8 cellular contexts compared by ENCODE assay signal in genomic region chr19:9819590-9819898, GRCh38. TPM values are rescaled to one million over a fixed set of nuclear protein-coding genes. Genes with fewer than 3 reads are reported as not detected.
DNase-seq lines count a peak whose midpoint lies in the region; ATAC-seq and TF ChIP-seq lines count a peak whose summit lies in the region.

No MANE protein-coding gene starts in this region.

- no peak for TF ChIP-seq CTCF in Loucy (conservative IDR thresholded peaks at IDR 0.05; ENCODE audit: low read length)
- TF ChIP-seq CTCF in neural progenitor cell (IDR thresholded peaks at IDR 0.05): no peak

- H3K4me1 ChIP-seq in CD8-positive, alpha-beta memory T cell (ENCODE audit: insufficient read depth, low read length): peaks cover 24% of the 10 kb centered on the region
- peaks cover 18% of the 10 kb centered on the region for H3K4me1 ChIP-seq in Loucy (ENCODE audit: insufficient read depth, low read length, poor library complexity, severe bottlenecking)
- peaks cover 8% of the 10 kb centered on the region for H3K4me1 ChIP-seq in neural progenitor cell

- POLR2A ChIA-PET in CD8-positive, alpha-beta memory T cell (lab: Charles Lee): interaction anchor here (0.6 to 1.3 kb wide), 6 partner anchors 9 to 496 kb away, joined by 3 to 10 read pairs (median 3); partner anchors contain the start of genes PIN1 and ZNF559

- peaks cover 30% of the 10 kb centered on the region for H3K79me2 ChIP-seq in Loucy (ENCODE audit: insufficient read depth, low read length)
- peaks cover 40% of the 10 kb centered on the region for H3K79me2 ChIP-seq in neural progenitor cell (ENCODE audit: low read depth)

- H3K36me3 Mint-ChIP-seq in CD8-positive, alpha-beta memory T cell: peaks cover 6 to 32% (median 8%) of the 10 kb centered on the region in 3 donors
- peaks cover 19% of the 10 kb centered on the region for H3K36me3 Mint-ChIP-seq in neural progenitor cell

- no peak for ATAC-seq in HG03521 (IDR thresholded peaks at IDR 0.05; ENCODE audit: unreplicated experiment)

- no peak for DNase-seq in CD8-positive, alpha-beta memory T cell
- DNase-seq in neural progenitor cell (ENCODE audit: low spot score): no peak
- DNase-seq in NCI-H1436 (lab: John Stamatoyannopoulos, UW): no peak
- no peak for DNase-seq in NCI-H2227 (lab: John Stamatoyannopoulos, UW; ENCODE audit: unreplicated experiment)
- DNase-seq in activated gamma-delta T cell treated with Interleukin-2 at 50 U/mL for 16 hours: no peak

- peaks cover 27 to 47% (median 36%) of the 10 kb centered on the region in 3 donors for H3K4me1 Mint-ChIP-seq in CD8-positive, alpha-beta memory T cell
- peaks cover 9% of the 10 kb centered on the region for H3K4me1 Mint-ChIP-seq in neural progenitor cell

- CTCF ChIA-PET in CD8-positive, alpha-beta memory T cell (lab: Charles Lee): interaction anchor here (1.4 to 1.6 kb wide), 2 partner anchors 24 to 27 kb away, joined by 4 to 5 read pairs; no protein-coding TSS in a partner anchor

- H3K9me3 ChIP-seq in CD8-positive, alpha-beta memory T cell (ENCODE audit: low read length): no peaks in the 10 kb centered on the region
- H3K9me3 ChIP-seq in Loucy (ENCODE audit: insufficient read depth, low read depth, low read length): no peaks in the 10 kb centered on the region
- H3K9me3 ChIP-seq in neural progenitor cell (ENCODE audit: low read depth): no peaks in the 10 kb centered on the region

- H3K4me3 Mint-ChIP-seq in CD8-positive, alpha-beta memory T cell: peak overlapping the region; percentile 84 to 96 (median 89)
- peak overlapping the region; percentile 93 for H3K4me3 Mint-ChIP-seq in neural progenitor cell

- no peaks in the 10 kb centered on the region for H3K27me3 Mint-ChIP-seq in CD8-positive, alpha-beta memory T cell
- H3K27me3 Mint-ChIP-seq in neural progenitor cell (ENCODE audit: insufficient read depth, low read depth): peaks cover 6% of the 10 kb centered on the region

- no peaks in the 10 kb centered on the region for H3F3A ChIP-seq in Loucy (ENCODE audit: low read depth)
- H3F3A ChIP-seq in neural progenitor cell (ENCODE audit: low read depth): peaks cover 15% of the 10 kb centered on the region

- H3K4me2 ChIP-seq in Loucy (ENCODE audit: low read depth, low read length, poor library complexity, severe bottlenecking) (peak overlapping the region; percentile 72), neural progenitor cell (peak overlapping the region; percentile 69)

- no peaks in the 10 kb centered on the region for H3K27me3 ChIP-seq in CD8-positive, alpha-beta memory T cell (ENCODE audit: insufficient read depth, low read length, poor library complexity, severe bottlenecking)
- H3K27me3 ChIP-seq in Loucy (ENCODE audit: insufficient read depth, low read length, poor library complexity, severe bottlenecking) (no peaks in the 10 kb centered on the region), neural progenitor cell (no peaks in the 10 kb centered on the region)

- peak overlapping the region; percentile 59 for H3K27ac ChIP-seq in CD8-positive, alpha-beta memory T cell (ENCODE audit: low read depth, low read length)
- H3K27ac ChIP-seq in cingulate gyrus (ENCODE audit: low read depth, low read length) (peak overlapping the region; percentile 82), neural progenitor cell (no peak overlapping the region)

- H2AFZ ChIP-seq in Loucy (ENCODE audit: low read length): peak overlapping the region; percentile 56
- no peak overlapping the region for H2AFZ ChIP-seq in neural progenitor cell (replicated peaks)

- H3K9me3 Mint-ChIP-seq in CD8-positive, alpha-beta memory T cell: peaks cover 0 to 4% (median 0%) of the 10 kb centered on the region in 5 donors
- H3K9me3 Mint-ChIP-seq in neural progenitor cell: peaks cover 6% of the 10 kb centered on the region

- H3K9ac ChIP-seq in Loucy (ENCODE audit: low read depth, low read length, poor library complexity, severe bottlenecking): peak overlapping the region; percentile 47
- H3K9ac ChIP-seq in neural progenitor cell: no peak overlapping the region

- no peaks in the 10 kb centered on the region for H3K9me2 ChIP-seq in Loucy (replicated peaks; ENCODE audit: low read depth, low read length)

- peak overlapping the region; percentile 39 for H3K4me3 ChIP-seq in CD8-positive, alpha-beta memory T cell (ENCODE audit: low read length)
- peak overlapping the region; percentile 69 for H3K4me3 ChIP-seq in Loucy (ENCODE audit: low read length, poor library complexity, severe bottlenecking)
- peak overlapping the region; percentile 36 for H3K4me3 ChIP-seq in neural progenitor cell

- H4K20me1 ChIP-seq in Loucy (ENCODE audit: insufficient read depth, low read length, poor library complexity, severe bottlenecking): peaks cover 15% of the 10 kb centered on the region
- H4K20me1 ChIP-seq in neural progenitor cell (ENCODE audit: low read depth): peaks cover 4% of the 10 kb centered on the region

- H3K27ac Mint-ChIP-seq in CD8-positive, alpha-beta memory T cell: peak overlapping the region in 7 of 8 donors; percentile 78 to 97 (median 95)
- no peak overlapping the region for H3K27ac Mint-ChIP-seq in neural progenitor cell

- no peaks in the 10 kb centered on the region for H3K36me3 ChIP-seq in CD8-positive, alpha-beta memory T cell (ENCODE audit: insufficient read depth, low read length)
- H3K36me3 ChIP-seq in Loucy (ENCODE audit: insufficient read depth, low read length) (no peaks in the 10 kb centered on the region), neural progenitor cell (no peaks in the 10 kb centered on the region)

RNA-seq across cellular contexts. Expression of gene FBXL12, which starts 0.7 kb away (rescaled TPM):
- total RNA-seq in CD8-positive, alpha-beta memory T cell: 10 to 100 TPM; 24.6 to 25.3 TPM
- polyA plus RNA-seq in CD8-positive, alpha-beta memory T cell: 17.2 TPM
- 9.9 and 27.3 TPM in 2 replicates for total RNA-seq in neural progenitor cell (ENCODE audit: low replicate concordance)

RNA-seq across cellular contexts. Expression of gene UBL5, which starts 8.2 kb away (rescaled TPM):
- total RNA-seq in CD8-positive, alpha-beta memory T cell: 100 to 1,000 TPM; 326 to 340 TPM
- polyA plus RNA-seq in CD8-positive, alpha-beta memory T cell: 789 TPM
- total RNA-seq in neural progenitor cell (ENCODE audit: low replicate concordance): 628 and 652 TPM in 2 replicates

RNA-seq across cellular contexts. Expression of gene PIN1, which starts 15.6 kb away (rescaled TPM):
- 100 to 1,000 TPM; 103 to 110 TPM for total RNA-seq in CD8-positive, alpha-beta memory T cell
- 112 TPM for polyA plus RNA-seq in CD8-positive, alpha-beta memory T cell
- 43.4 and 141 TPM in 2 replicates for total RNA-seq in neural progenitor cell (ENCODE audit: low replicate concordance)

RNA-seq across cellular contexts. Expression of gene ZNF846, which starts 51.0 kb away (rescaled TPM):
- 1 to 10 TPM; 5.1 to 5.9 TPM for total RNA-seq in CD8-positive, alpha-beta memory T cell
- polyA plus RNA-seq in CD8-positive, alpha-beta memory T cell: 7.5 TPM
- 13.1 and 18.0 TPM in 2 replicates for total RNA-seq in neural progenitor cell (ENCODE audit: low replicate concordance)
